In the genomic region with DNA sequence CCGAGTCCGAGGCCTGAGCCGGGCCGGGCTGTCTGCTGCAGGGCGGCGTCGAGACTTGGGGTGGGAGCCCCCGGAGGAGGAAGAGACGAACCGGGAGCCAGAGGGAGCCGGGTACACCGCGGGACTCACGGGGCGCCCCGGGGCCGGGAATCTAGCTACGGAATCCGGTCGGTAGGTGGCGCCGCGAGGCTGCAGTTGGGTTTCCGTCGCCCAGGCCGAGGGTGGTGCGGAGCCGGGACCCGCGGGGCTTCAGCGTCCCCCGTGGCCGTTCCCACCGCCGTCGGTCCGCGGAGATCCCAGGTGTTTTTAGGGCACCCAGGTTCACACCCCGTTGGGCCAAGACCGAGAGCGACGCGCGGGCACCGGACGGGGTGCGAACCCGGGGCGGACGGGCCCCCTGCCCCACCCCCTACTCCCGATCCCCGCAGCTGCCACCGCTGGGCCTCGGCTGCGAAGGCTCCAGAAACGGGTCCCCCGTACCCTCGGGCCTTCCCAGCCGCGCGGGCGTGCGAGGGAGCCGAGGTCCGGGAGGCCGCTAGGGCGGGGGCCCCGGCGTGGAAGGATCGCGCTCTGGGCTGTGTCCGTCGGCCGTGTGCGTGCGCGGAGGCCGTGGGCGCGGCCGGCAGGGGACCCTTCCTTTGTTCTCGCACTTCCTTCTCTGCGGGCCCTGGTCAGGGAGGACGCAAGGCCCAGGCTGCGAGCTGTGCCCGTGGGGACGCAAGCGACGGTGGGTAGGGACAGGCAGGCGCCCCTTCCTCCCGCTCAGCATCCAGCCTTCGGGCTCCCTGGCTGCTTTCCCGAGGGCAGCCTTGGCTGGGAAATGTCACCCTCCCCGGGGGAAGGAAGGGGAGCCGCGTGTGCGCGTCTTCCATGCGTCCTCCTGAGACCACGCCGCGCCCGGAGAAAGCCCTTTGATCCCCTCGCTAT, we compare ENCODE assay signal across 8 cellular contexts.
DNase-seq lines count a peak whose midpoint lies in the region; ATAC-seq, FAIRE-seq and TF ChIP-seq lines count a peak whose summit lies in the region.

No MANE protein-coding gene starts in this region.

- peak overlapping the region; percentile 83 for H3K4me2 ChIP-seq in neural progenitor cell

- H3K4me1 Mint-ChIP-seq in neural progenitor cell, result peaks cover 24% of the 10 kb centered on the region
- peaks cover 28% of the 10 kb centered on the region for H3K4me1 Mint-ChIP-seq in stimulated activated naive CD8-positive, alpha-beta T cell treated with anti-CD3 and anti-CD28 coated beads, Interleukin-15, amount 100 ng/mL, for 72 hours

- ATAC-seq in GM18511 (IDR thresholded peaks at IDR 0.05; ENCODE audit: unreplicated experiment) (peak; percentile 72), foreskin keratinocyte (peak; percentile 66)
- ATAC-seq in stimulated activated naive CD8-positive, alpha-beta T cell treated with anti-CD3 and anti-CD28 coated beads, Interleukin-15, amount 100 ng/mL, for 72 hours, result peak; percentile 79

- H3K27me3 ChIP-seq in foreskin keratinocyte (peaks cover 5% of the 10 kb centered on the region), neural progenitor cell (peaks cover 23% of the 10 kb centered on the region)

- peak overlapping the region; percentile 55 for H3K4me3 ChIP-seq in neural progenitor cell

- DNase-seq in A172 (ENCODE audit: low spot score), result peak; percentile 69
- DNase-seq in HuH-7.5 (ENCODE audit: low spot score), result peak; percentile 94
- DNase-seq in RCC 7860 (ENCODE audit: low spot score), result peak; percentile 42
- DNase-seq in activated effector memory CD4-positive, alpha-beta T cell treated with Interleukin-2 at 50 U/mL for 16 hours, result peak; percentile 60
- peak in 1 of 2 donors; percentile 29 for DNase-seq in foreskin keratinocyte
- peak; percentile 90 for DNase-seq in neural progenitor cell (ENCODE audit: low spot score)
- DNase-seq in stimulated activated naive CD8-positive, alpha-beta T cell treated with anti-CD3 and anti-CD28 coated beads, Interleukin-15, amount 100 ng/mL, for 72 hours, result peak; percentile 68 to 78

- H3F3A ChIP-seq in neural progenitor cell (ENCODE audit: low read depth), result peaks cover 8% of the 10 kb centered on the region

- H3K36me3 ChIP-seq in neural progenitor cell, result no peaks in the 10 kb centered on the region

- H3K27me3 Mint-ChIP-seq in neural progenitor cell (ENCODE audit: insufficient read depth, low read depth), result peaks cover 18% of the 10 kb centered on the region
- H3K27me3 Mint-ChIP-seq in stimulated activated naive CD8-positive, alpha-beta T cell treated with anti-CD3 and anti-CD28 coated beads, Interleukin-15, amount 100 ng/mL, for 72 hours, result peaks cover 57% of the 10 kb centered on the region

- H3K27ac Mint-ChIP-seq in neural progenitor cell, result peak overlapping the region; percentile 83
- no peak overlapping the region for H3K27ac Mint-ChIP-seq in stimulated activated naive CD8-positive, alpha-beta T cell treated with anti-CD3 and anti-CD28 coated beads, Interleukin-15, amount 100 ng/mL, for 72 hours

- H3K79me2 ChIP-seq in neural progenitor cell (ENCODE audit: low read depth), result no peaks in the 10 kb centered on the region

- no peak for FAIRE-seq in RCC 7860 (lab: Jason Lieb, UNC)

- H3K9me3 ChIP-seq in neural progenitor cell (ENCODE audit: low read depth), result no peaks in the 10 kb centered on the region

- H3K4me3 Mint-ChIP-seq in neural progenitor cell, result peak overlapping the region; percentile 81
- H3K4me3 Mint-ChIP-seq in stimulated activated naive CD8-positive, alpha-beta T cell treated with anti-CD3 and anti-CD28 coated beads, Interleukin-15, amount 100 ng/mL, for 72 hours, result peak overlapping the region; percentile 69 to 86

- H3K27ac ChIP-seq in foreskin keratinocyte, result peak overlapping the region; percentile 13
- H3K27ac ChIP-seq in neural progenitor cell, result no peak overlapping the region

- no peaks in the 10 kb centered on the region for H4K20me1 ChIP-seq in neural progenitor cell (ENCODE audit: low read depth)

- peak; percentile 94 for TF ChIP-seq CTCF in foreskin keratinocyte (conservative IDR thresholded peaks at IDR 0.05)
- TF ChIP-seq CTCF in neural progenitor cell (IDR thresholded peaks at IDR 0.05), result peak; percentile 92

- no peaks in the 10 kb centered on the region for H3K4me1 ChIP-seq in foreskin keratinocyte
- peaks cover 3% of the 10 kb centered on the region for H3K4me1 ChIP-seq in neural progenitor cell

- H3K36me3 Mint-ChIP-seq in neural progenitor cell, result peaks cover 5% of the 10 kb centered on the region

- H3K9me3 Mint-ChIP-seq in neural progenitor cell, result no peaks in the 10 kb centered on the region
- no peaks in the 10 kb centered on the region for H3K9me3 Mint-ChIP-seq in stimulated activated naive CD8-positive, alpha-beta T cell treated with anti-CD3 and anti-CD28 coated beads, Interleukin-15, amount 100 ng/mL, for 72 hours

- peak overlapping the region; percentile 97 for H2AFZ ChIP-seq in neural progenitor cell (replicated peaks)

- H3K9ac ChIP-seq in neural progenitor cell, result peak overlapping the region; percentile 24
